In the genomic region with DNA sequence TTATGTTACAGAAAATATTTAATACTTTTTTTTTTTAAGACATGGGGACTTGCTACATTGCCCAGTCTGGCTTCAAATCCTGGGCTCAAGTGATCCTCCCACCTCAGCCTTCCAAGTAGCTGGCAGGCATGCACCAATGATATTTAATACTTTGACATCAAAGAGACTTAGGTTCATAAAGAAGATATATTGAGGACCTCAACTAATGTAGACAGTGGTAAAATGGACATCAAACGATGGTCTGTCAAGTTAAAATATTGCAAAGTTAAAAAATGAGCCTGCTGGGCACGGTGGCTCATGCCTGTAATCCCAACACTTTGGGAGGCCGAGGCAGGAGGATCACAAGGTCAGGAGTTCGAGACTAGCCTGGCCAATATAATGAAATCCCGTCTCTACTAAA, we compare ENCODE assay signal across 11 cellular contexts. TPM values are rescaled to one million over a fixed set of nuclear protein-coding genes. Genes with fewer than 3 reads are reported as not detected.
"Had no signal": no experiment of that assay in that cellular context is flagged by ENCODE, and none has a peak within 500 bp of the region (broad histone marks: within the 10 kb centered on the region; RNA-seq: fewer than 3 reads in every experiment).

No MANE protein-coding gene starts in this region.

- H2AFZ ChIP-seq: GM23248, GM23338 had no signal

- H3K9ac ChIP-seq: GM23248 had no signal

- H3K4me2 ChIP-seq: GM23338 had no signal

- DNase-seq: GM23248, GOT3, H7, H9, HCEC 1CT, HFFc6 had no signal

- H3K4me1 Mint-ChIP-seq: GM23338, H9 had no signal

- H3K4me1 ChIP-seq: HAP-1 had no signal

- H3K4me3 Mint-ChIP-seq: GM23338, H9, HFFc6 had no signal

- FAIRE-seq: H1, H54 had no signal

- H3K27ac Mint-ChIP-seq: GM23338, H9, HFFc6 had no signal

- H3K9me3 ChIP-seq: HAP-1 had no signal

- ATAC-seq: GM23338, HCT116 had no signal

- H3K4me3 ChIP-seq: GM23248, GM23338, HAP-1 had no signal

- H3K27ac ChIP-seq: GM23248 had no signal

- H3K9me3 Mint-ChIP-seq: GM23338, H9, HFFc6 had no signal

RNA-seq across cellular contexts. Expression of a gene that starts 24.4 kb away (rescaled TPM):
- total RNA-seq: GM23248 had no signal
